In genomic region chr17:40910441-40910841, GRCh38 we compare ENCODE assay signal across 14 cellular contexts. TPM values are rescaled to one million over a fixed set of nuclear protein-coding genes. Genes with fewer than 3 reads are reported as not detected.
A peak's percentile ranks its signal among the peaks of the same experiment; 100 is the strongest.
DNase-seq lines count a peak whose midpoint lies in the region; ATAC-seq, FAIRE-seq and TF ChIP-seq lines count a peak whose summit lies in the region.
"Had no signal": no experiment of that assay in that cellular context is flagged by ENCODE, and none has a peak within 500 bp of the region (broad histone marks: within the 10 kb centered on the region; RNA-seq: fewer than 3 reads in every experiment).

No MANE protein-coding gene starts in this region.

- FAIRE-seq in GM12878 (lab: Jason Lieb, UNC): no peak

- WGBS in GM23248 (ENCODE audit: low coverage in 1 of 2, low lambda C conversion rate in 2 of 2, missing lambda C conversion rate in 2 of 2), 2 experiments: 5 to 6% methylated on average over 3 of the region's 3 CpGs
- WGBS in GM12878 (ENCODE audit: insufficient coverage, insufficient replicate concordance, low lambda C conversion rate, missing lambda C conversion rate): 21% methylated on average over 3 of the region's 3 CpGs
- WGBS in suprapubic skin: 16% methylated on average over 3 of the region's 3 CpGs

- intact Hi-C loops in GM12878 (cut with micrococcal nuclease; ENCODE audit: unreplicated experiment): loop anchor here (5.0 kb wide), 2 partner anchors 587 to 737 kb away; no protein-coding TSS in a partner anchor

- H3F3A ChIP-seq in GM23248 (ENCODE audit: insufficient read depth): peaks cover 51% of the 10 kb centered on the region

- no peaks in the 10 kb centered on the region for H3K79me2 ChIP-seq in GM23248 (ENCODE audit: insufficient read depth)
- no peaks in the 10 kb centered on the region for H3K79me2 ChIP-seq in GM12878 (ENCODE audit: control insufficient read depth, insufficient read depth, low read length)

- DNase-seq in GM23248: peak; percentile 74
- no peak for DNase-seq in GM12878 (ENCODE audit: low read depth, low spot score)
- DNase-seq in hepatic stellate cell (ENCODE audit: low spot score): peak; percentile 32
- DNase-seq in suprapubic skin (ENCODE audit: low spot score in 2 of 2): no peak
- no peak for DNase-seq in H7
- DNase-seq in NCI-H146 treated with DMSO at 0.1 percent for 48 hours (lab: John Stamatoyannopoulos, UW; ENCODE audit: unreplicated experiment): no peak
- DNase-seq in NCI-H146 (lab: John Stamatoyannopoulos, UW): no peak
- no peak for DNase-seq in HUDEP-2 (lab: John Stamatoyannopoulos, UW; ENCODE audit: unreplicated experiment in 76 of 76)
- DNase-seq: activated CD4-positive, alpha-beta T cell treated with anti-CD3 and anti-CD28 coated beads, Interleukin-2, amount 50 U/mL, for 48 hours; activated naive CD4-positive, alpha-beta T cell treated with anti-CD3 and anti-CD28 coated beads, Interleukin-2, amount 50 U/mL, for 16 hours; Karpas-422; left colon; right cardiac atrium had no signal

- H3K4me1 ChIP-seq in GM23248 (ENCODE audit: insufficient read depth) (peaks cover 46% of the 10 kb centered on the region), GM12878 (ENCODE audit: control insufficient read depth, insufficient read depth, low read length) (peaks cover 10% of the 10 kb centered on the region; the same call in 1 of the 2 replicates), suprapubic skin (peaks cover 49% of the 10 kb centered on the region)

- in situ Hi-C loops in GM23248 (cut with MboI) (no loop called here), GM12878 (cut with MboI) (loop anchor here (5.0 kb wide), 2 partner anchors 412 to 752 kb away; no protein-coding TSS in a partner anchor)

- CTCF ChIA-PET in GM12878 (lab: Yijun Ruan, JAX): interaction anchor here (0.8 to 3.8 kb wide), 8 partner anchors 24 to 756 kb away, joined by 3 to 29 read pairs (median 9); no protein-coding TSS in a partner anchor

- H3K36me3 ChIP-seq in GM23248 (ENCODE audit: low read depth) (no peaks in the 10 kb centered on the region), GM12878 (ENCODE audit: control insufficient read depth in 2 of 2, insufficient read depth in 2 of 2, low read length in 1 of 2) (no peaks in the 10 kb centered on the region), suprapubic skin (no peaks in the 10 kb centered on the region), H7 (replicated peaks; ENCODE audit: control insufficient read depth, insufficient read depth, low read length) (no peaks in the 10 kb centered on the region)

- H3K4me2 ChIP-seq in GM23248 (ENCODE audit: unreplicated experiment): peak overlapping the region; percentile 64
- no peak overlapping the region for H3K4me2 ChIP-seq in GM12878 (ENCODE audit: control insufficient read depth, insufficient read depth)
- H3K4me2 ChIP-seq: GM23338 had no signal

- no peaks in the 10 kb centered on the region for H4K20me1 ChIP-seq in GM23248 (ENCODE audit: insufficient read depth)
- no peaks in the 10 kb centered on the region for H4K20me1 ChIP-seq in GM12878 (ENCODE audit: control insufficient read depth, insufficient read depth)

- no peak for ATAC-seq in GM12878
- ATAC-seq: GM23338, left colon, right cardiac atrium had no signal

- RAD21 ChIA-PET in GM12878 (lab: Charles Lee; ENCODE audit: unreplicated experiment): interaction anchor here (0.7 to 2.7 kb wide), 4 partner anchors 295 to 738 kb away, joined by 3 to 8 read pairs (median 4); no protein-coding TSS in a partner anchor

- no peaks in the 10 kb centered on the region for H3K9me3 ChIP-seq in GM23248 (ENCODE audit: low read depth)
- no peaks in the 10 kb centered on the region for H3K9me3 ChIP-seq in GM12878 (replicated peaks; ENCODE audit: control insufficient read depth, insufficient read depth, low read length)
- H3K9me3 ChIP-seq in suprapubic skin: no peaks in the 10 kb centered on the region

- H3K4me3 ChIP-seq in GM23248: peak overlapping the region; percentile 36
- H3K4me3 ChIP-seq in GM12878: no peak overlapping the region
- peak overlapping the region; percentile 18 for H3K4me3 ChIP-seq in suprapubic skin
- no peak overlapping the region for H3K4me3 ChIP-seq in H7 (ENCODE audit: insufficient read depth, low read depth, low read length)
- H3K4me3 ChIP-seq: GM23338 had no signal

- SMC1A ChIA-PET in GM12878 (lab: Charles Lee; ENCODE audit: uncharacterized antibody, unreplicated experiment): interaction anchor here (0.6 to 2.5 kb wide), 7 partner anchors 10 to 739 kb away, joined by 3 to 11 read pairs (median 3); no protein-coding TSS in a partner anchor

- POLR2A ChIA-PET in GM12878 (lab: Charles Lee): interaction anchor here (1.2 kb wide), 1 partner anchor 638 kb away, joined by 3 read pairs; no protein-coding TSS in a partner anchor

- H2AFZ ChIP-seq in GM23248 (peak overlapping the region; percentile 33; the same call in 1 of the 2 replicates), GM12878 (ENCODE audit: control insufficient read depth, low read depth, low read length) (no peak overlapping the region)
- H2AFZ ChIP-seq: GM23338 had no signal

- TF ChIP-seq POLR2A in GM12878 (IDR thresholded peaks at IDR 0.05; ENCODE audit: low read depth, low read length): no peak
- TF ChIP-seq POLR2A in suprapubic skin (IDR thresholded peaks at IDR 0.05): no peak

- no TSS peak for BruUV-seq in GM12878 (replicated peaks; lab: Mats Ljungman, UMichigan)

- H3K9me2 ChIP-seq in GM23248 (ENCODE audit: insufficient read depth): no peaks in the 10 kb centered on the region

- H3K9ac ChIP-seq in GM23248 (peak overlapping the region; percentile 70), GM12878 (ENCODE audit: control insufficient read depth, insufficient read depth, low read length) (no peak overlapping the region)

- H3K27ac ChIP-seq in GM23248 (peak overlapping the region; percentile 90), GM12878 (ENCODE audit: control insufficient read depth, insufficient read depth) (no peak overlapping the region), suprapubic skin (peak overlapping the region; percentile 88)

- no peaks in the 10 kb centered on the region for H3K27me3 ChIP-seq in GM23248 (replicated peaks; ENCODE audit: insufficient read depth)
- 0 out of 4 replicates have a peak, but pooled peaks cover 0 to 4% of the 10 kb centered on the region in 2 experiments for H3K27me3 ChIP-seq in GM12878 (replicated peaks in 1 of 2; ENCODE audit: control insufficient read depth in 2 of 2, insufficient read depth in 2 of 2, low read length in 1 of 2)
- peaks cover 3% of the 10 kb centered on the region for H3K27me3 ChIP-seq in suprapubic skin
- no peaks in the 10 kb centered on the region for H3K27me3 ChIP-seq in H7 (ENCODE audit: control insufficient read depth, insufficient read depth, low read length)

- TF ChIP-seq CTCF in GM12878 (IDR thresholded peaks at IDR 0.05 in 2 of 3, conservative IDR thresholded peaks at IDR 0.05 in 1 of 3; ENCODE audit: control insufficient read depth in 2 of 3, extremely low read depth in 1 of 3, insufficient read depth in 1 of 3, low read depth in 3 of 3, low read length in 3 of 3) (no peak), suprapubic skin (IDR thresholded peaks at IDR 0.05) (no peak)

- TF ChIP-seq EP300 in GM12878 (IDR thresholded peaks at IDR 0.05; ENCODE audit: borderline replicate concordance in 1 of 2, control insufficient read depth in 1 of 2, low read depth in 2 of 2, low read length in 2 of 2) (no peak), suprapubic skin (IDR thresholded peaks at IDR 0.05) (no peak)

- TF ChIP-seq RAD21 in GM12878 (IDR thresholded peaks at IDR 0.05; ENCODE audit: insufficient read depth, low read depth, low read length): no peak

RNA-seq across cellular contexts. Expression of gene KRT20, which starts 25.4 kb away (rescaled TPM):
- not detected in 2 replicates for total RNA-seq in GM23248 (2014; rRNA removed; shearing (Covaris generic))
- not detected in 2 replicates for polyA plus RNA-seq in GM23248 (2016; fragmentation: Nextera tagmentation; extraction: Ambion mirVana)
- total RNA-seq in GM12878 (2013; cell fraction: nucleolus; rRNA removed): not detected in 2 replicates
- not detected in 2 replicates for total RNA-seq in GM12878 (2014; rRNA removed)
- total RNA-seq in GM12878 (2014; rRNA removed; fragmentation: Illumina TruSeq; extraction: Trizol): not detected in 2 replicates
- total RNA-seq in GM12878 (2021): 0.23 and 0.37 TPM in 2 replicates
- not detected for polyA plus RNA-seq in GM12878 (2011; ENCODE audit: low read depth)
- polyA plus RNA-seq in GM12878 (2011; rRNA removed): not detected in 2 replicates
- not detected in 2 replicates for polyA plus RNA-seq in GM12878 (2011; cell fraction: cytosol; rRNA removed)
- polyA plus RNA-seq in GM12878 (2011; cell fraction: nucleus; rRNA removed): not detected in 2 replicates
- polyA plus RNA-seq in GM12878 (2012): not detected in 2 replicates
- not detected in 2 replicates for polyA plus RNA-seq in GM12878 (2014; fragmentation: Illumina TruSeq; extraction: Trizol)
- not detected for polyA plus RNA-seq in GM12878 (2014; fragmentation: Nextera tagmentation; extraction: Ambion mirVana)
- not detected in 2 replicates for polyA plus RNA-seq in GM12878 (2014; rRNA removed)
- not detected for polyA plus RNA-seq in GM12878 (2016; fragmentation: Nextera tagmentation; extraction: Ambion mirVana)
- not detected in 2 replicates for polyA minus RNA-seq in GM12878 (2011; rRNA and poly(A)+ RNA removed)
- not detected in 2 replicates for polyA minus RNA-seq in GM12878 (2011; cell fraction: cytosol; rRNA and poly(A)+ RNA removed)
- polyA minus RNA-seq in GM12878 (2011; cell fraction: nucleus; rRNA and poly(A)+ RNA removed): not detected in 2 replicates
- total RNA-seq in suprapubic skin: under 1 TPM in 1 of 4 donors, not detected in 3; 0.60 TPM
- not detected in 2 replicates for total RNA-seq in H7 (2014; rRNA removed; shearing (Covaris generic))
- total RNA-seq: GM23338, right cardiac atrium had no signal
- polyA plus RNA-seq: GM23338 had no signal

RNA-seq across cellular contexts. Expression of gene KRT23, which starts 27.0 kb away (rescaled TPM):
- total RNA-seq in GM23248 (2014; rRNA removed; shearing (Covaris generic)): not detected in 2 replicates
- polyA plus RNA-seq in GM23248 (2016; fragmentation: Nextera tagmentation; extraction: Ambion mirVana): 0.13 TPM in 1 of 2 replicates, not detected in the other
- total RNA-seq in GM12878 (2013; cell fraction: nucleolus; rRNA removed): not detected in 2 replicates
- total RNA-seq in GM12878 (2014; rRNA removed): not detected in 2 replicates
- not detected in 2 replicates for total RNA-seq in GM12878 (2014; rRNA removed; fragmentation: Illumina TruSeq; extraction: Trizol)
- total RNA-seq in GM12878 (2021): not detected in 2 replicates
- polyA plus RNA-seq in GM12878 (2011; ENCODE audit: low read depth): not detected
- not detected in 2 replicates for polyA plus RNA-seq in GM12878 (2011; rRNA removed)
- polyA plus RNA-seq in GM12878 (2011; cell fraction: cytosol; rRNA removed): not detected in 2 replicates
- polyA plus RNA-seq in GM12878 (2011; cell fraction: nucleus; rRNA removed): not detected in 2 replicates
- polyA plus RNA-seq in GM12878 (2012): not detected in 2 replicates
- not detected in 2 replicates for polyA plus RNA-seq in GM12878 (2014; fragmentation: Illumina TruSeq; extraction: Trizol)
- not detected for polyA plus RNA-seq in GM12878 (2014; fragmentation: Nextera tagmentation; extraction: Ambion mirVana)
- not detected in 2 replicates for polyA plus RNA-seq in GM12878 (2014; rRNA removed)
- not detected for polyA plus RNA-seq in GM12878 (2016; fragmentation: Nextera tagmentation; extraction: Ambion mirVana)
- not detected in 2 replicates for polyA minus RNA-seq in GM12878 (2011; rRNA and poly(A)+ RNA removed)
- polyA minus RNA-seq in GM12878 (2011; cell fraction: cytosol; rRNA and poly(A)+ RNA removed): not detected in 2 replicates
- not detected in 2 replicates for polyA minus RNA-seq in GM12878 (2011; cell fraction: nucleus; rRNA and poly(A)+ RNA removed)
- total RNA-seq in suprapubic skin: 100 to 1,000 TPM in 3 of 4 donors, 10 to 100 TPM in 1; 84.6 to 310 (median 217) TPM
- not detected in 2 replicates for total RNA-seq in H7 (2014; rRNA removed; shearing (Covaris generic))
- total RNA-seq: GM23338, right cardiac atrium had no signal
- polyA plus RNA-seq: GM23338, right cardiac atrium had no signal

RNA-seq across cellular contexts. Expression of gene KRT12, which starts 43.4 kb away (rescaled TPM):
- total RNA-seq in GM23248 (2014; rRNA removed; shearing (Covaris generic)): not detected in 2 replicates
- polyA plus RNA-seq in GM23248 (2016; fragmentation: Nextera tagmentation; extraction: Ambion mirVana): not detected in 2 replicates
- total RNA-seq in GM12878 (2013; cell fraction: nucleolus; rRNA removed): not detected in 2 replicates
- not detected in 2 replicates for total RNA-seq in GM12878 (2014; rRNA removed)
- not detected in 2 replicates for total RNA-seq in GM12878 (2014; rRNA removed; fragmentation: Illumina TruSeq; extraction: Trizol)
- not detected in 2 replicates for total RNA-seq in GM12878 (2021)
- not detected for polyA plus RNA-seq in GM12878 (2011; ENCODE audit: low read depth)
- polyA plus RNA-seq in GM12878 (2011; rRNA removed): not detected in 2 replicates
- polyA plus RNA-seq in GM12878 (2011; cell fraction: cytosol; rRNA removed): not detected in 2 replicates
- not detected in 2 replicates for polyA plus RNA-seq in GM12878 (2011; cell fraction: nucleus; rRNA removed)
- polyA plus RNA-seq in GM12878 (2012): not detected in 2 replicates
- not detected in 2 replicates for polyA plus RNA-seq in GM12878 (2014; fragmentation: Illumina TruSeq; extraction: Trizol)
- polyA plus RNA-seq in GM12878 (2014; fragmentation: Nextera tagmentation; extraction: Ambion mirVana): not detected
- polyA plus RNA-seq in GM12878 (2014; rRNA removed): not detected in 2 replicates
- polyA plus RNA-seq in GM12878 (2016; fragmentation: Nextera tagmentation; extraction: Ambion mirVana): not detected
- polyA minus RNA-seq in GM12878 (2011; rRNA and poly(A)+ RNA removed): not detected in 2 replicates
- polyA minus RNA-seq in GM12878 (2011; cell fraction: cytosol; rRNA and poly(A)+ RNA removed): not detected in 2 replicates
- polyA minus RNA-seq in GM12878 (2011; cell fraction: nucleus; rRNA and poly(A)+ RNA removed): not detected in 2 replicates
- not detected for total RNA-seq in suprapubic skin
- not detected in 2 replicates for total RNA-seq in H7 (2014; rRNA removed; shearing (Covaris generic))
- total RNA-seq: GM23338, right cardiac atrium had no signal
- polyA plus RNA-seq: GM23338, right cardiac atrium had no signal

RNA-seq across cellular contexts. Expression of gene KRT39, which starts 56.3 kb away (rescaled TPM):
- not detected in 2 replicates for total RNA-seq in GM23248 (2014; rRNA removed; shearing (Covaris generic))
- not detected in 2 replicates for polyA plus RNA-seq in GM23248 (2016; fragmentation: Nextera tagmentation; extraction: Ambion mirVana)
- total RNA-seq in GM12878 (2013; cell fraction: nucleolus; rRNA removed): not detected in 2 replicates
- total RNA-seq in GM12878 (2014; rRNA removed): not detected in 2 replicates
- not detected in 2 replicates for total RNA-seq in GM12878 (2014; rRNA removed; fragmentation: Illumina TruSeq; extraction: Trizol)
- not detected in 2 replicates for total RNA-seq in GM12878 (2021)
- polyA plus RNA-seq in GM12878 (2011; ENCODE audit: low read depth): not detected
- polyA plus RNA-seq in GM12878 (2011; rRNA removed): not detected in 2 replicates
- 0.07 TPM in 1 of 2 replicates, not detected in the other for polyA plus RNA-seq in GM12878 (2011; cell fraction: cytosol; rRNA removed)
- polyA plus RNA-seq in GM12878 (2011; cell fraction: nucleus; rRNA removed): not detected in 2 replicates
- polyA plus RNA-seq in GM12878 (2012): not detected in 2 replicates
- polyA plus RNA-seq in GM12878 (2014; fragmentation: Illumina TruSeq; extraction: Trizol): not detected in 2 replicates
- polyA plus RNA-seq in GM12878 (2014; fragmentation: Nextera tagmentation; extraction: Ambion mirVana): not detected
- polyA plus RNA-seq in GM12878 (2014; rRNA removed): not detected in 2 replicates
- polyA plus RNA-seq in GM12878 (2016; fragmentation: Nextera tagmentation; extraction: Ambion mirVana): not detected
- polyA minus RNA-seq in GM12878 (2011; rRNA and poly(A)+ RNA removed): not detected in 2 replicates
- polyA minus RNA-seq in GM12878 (2011; cell fraction: cytosol; rRNA and poly(A)+ RNA removed): not detected in 2 replicates
- not detected in 2 replicates for polyA minus RNA-seq in GM12878 (2011; cell fraction: nucleus; rRNA and poly(A)+ RNA removed)
- total RNA-seq in suprapubic skin: 10 to 100 TPM in 1 of 4 donors, 1 to 10 TPM in 1, not detected in 2; 2.5 to 13.3 TPM
- total RNA-seq in H7 (2014; rRNA removed; shearing (Covaris generic)): not detected in 2 replicates
- total RNA-seq: GM23338, left colon, right cardiac atrium had no signal
- polyA plus RNA-seq: GM23338, right cardiac atrium had no signal

Comparison
In these comparisons a context has a peak if more than half of its experiments do, and no peak if none do; other contexts are left out.
1. DNase-seq: peak in GM23248 (single experiment) and hepatic stellate cell (single experiment); none in GM12878 (single experiment), suprapubic skin (0 of 2), H7 (single experiment), NCI-H146 treated with DMSO at 0.1 percent for 48 hours (single experiment), NCI-H146 (single experiment) and HUDEP-2 (0 of 76).
2. H3K4me3 ChIP-seq: peak in GM23248 (single experiment) and suprapubic skin (single experiment); none in GM12878 (single experiment) and H7 (single experiment).
3. RNA of gene KRT23, which starts 27.0 kb away (total RNA-seq): 84.6 to 310 TPM in suprapubic skin; not detected in GM23248, not detected in GM12878 and not detected in H7; every median in the first group is over 10 times any median in the second.